8 cellular contexts compared by ENCODE assay signal in genomic region chr18:48947102-48947501, GRCh38. TPM values are rescaled to one million over a fixed set of nuclear protein-coding genes. Genes with fewer than 3 reads are reported as not detected.
DNase-seq lines count a peak whose midpoint lies in the region; ATAC-seq, FAIRE-seq and TF ChIP-seq lines count a peak whose summit lies in the region.

No MANE protein-coding gene starts in this region.

- POLR2A ChIA-PET in naive thymus-derived CD4-positive, alpha-beta T cell (lab: Charles Lee) = interaction anchor here (0.7 to 3.7 kb wide), 5 partner anchors 9 to 113 kb away, joined by 3 to 10 read pairs (median 3); no protein-coding TSS in a partner anchor

- intact Hi-C loops in naive thymus-derived CD4-positive, alpha-beta T cell (cut with micrococcal nuclease) = loop anchor here (5.0 to 10.0 kb wide), 4 partner anchors 278 to 1338 kb away; partner anchors contain the start of genes ACAA2 (in 1 of the 2), C18orf32 (in 1 of the 2), CXXC1 (in 1 of the 2) and MBD1 (in 1 of the 2)

- H3K27me3 Mint-ChIP-seq in naive thymus-derived CD4-positive, alpha-beta T cell = peaks cover 0 to under 1% (median 0%) of the 10 kb centered on the region in 5 donors

- CTCF ChIA-PET in naive thymus-derived CD4-positive, alpha-beta T cell (lab: Charles Lee) = interaction anchor here (0.6 kb wide), 1 partner anchor 166 kb away, joined by 3 read pairs; no protein-coding TSS in a partner anchor

- TF ChIP-seq CTCF in AG10803 (conservative IDR thresholded peaks at IDR 0.05; ENCODE audit: low read length) = no peak

- H3K4me1 Mint-ChIP-seq in naive thymus-derived CD4-positive, alpha-beta T cell = peaks cover 49 to 73% (median 62%) of the 10 kb centered on the region in 7 donors

- no peaks in the 10 kb centered on the region for H3K9me3 ChIP-seq in HUES64 (ENCODE audit: insufficient read depth, low read depth, low read length)
- no peaks in the 10 kb centered on the region for H3K9me3 ChIP-seq in naive thymus-derived CD4-positive, alpha-beta T cell (ENCODE audit: control insufficient read depth in 2 of 3, low read length in 3 of 3)

- H3K27ac Mint-ChIP-seq in naive thymus-derived CD4-positive, alpha-beta T cell = peak overlapping the region in 5 of 9 donors; percentile 45 to 84 (median 81)

- peaks cover 12% of the 10 kb centered on the region; the same call in 1 of the 2 replicates for H3K27me3 ChIP-seq in HUES64 (ENCODE audit: insufficient read depth, low read length)
- H3K27me3 ChIP-seq in naive thymus-derived CD4-positive, alpha-beta T cell (ENCODE audit: control insufficient read depth in 2 of 2, insufficient read depth in 2 of 2, low read length in 2 of 2) = no peaks in the 10 kb centered on the region

- FAIRE-seq in GM19239 (lab: Jason Lieb, UNC) = no peak

- no peak overlapping the region for H3K27ac ChIP-seq in HUES64 (ENCODE audit: low read depth, low read length)
- H3K27ac ChIP-seq in cingulate gyrus (ENCODE audit: low read depth, low read length) = peak overlapping the region; percentile 67
- no peak overlapping the region for H3K27ac ChIP-seq in naive thymus-derived CD4-positive, alpha-beta T cell (ENCODE audit: low read depth, low read length)

- no peak for DNase-seq in AG10803 (ENCODE audit: low read depth)
- no peak for DNase-seq in naive thymus-derived CD4-positive, alpha-beta T cell
- no peak for DNase-seq in SIG-M5 (lab: John Stamatoyannopoulos, UW)
- no peak for DNase-seq in SHP77 treated with DMSO at 0.1 percent for 48 hours (lab: John Stamatoyannopoulos, UW)
- no peak for DNase-seq in GM19239 (ENCODE audit: insufficient read length, low spot score)

- peak overlapping the region; percentile 84 to 100 (median 98) for H3K4me3 Mint-ChIP-seq in naive thymus-derived CD4-positive, alpha-beta T cell

- peaks cover 52% of the 10 kb centered on the region for H3K4me1 ChIP-seq in HUES64 (ENCODE audit: insufficient read depth, low read length)
- H3K4me1 ChIP-seq in naive thymus-derived CD4-positive, alpha-beta T cell (ENCODE audit: control insufficient read depth in 2 of 2, insufficient read depth in 2 of 2, low read length in 2 of 2) = peaks cover 60 to 61% of the 10 kb centered on the region in 2 donors

- H3K36me3 Mint-ChIP-seq in naive thymus-derived CD4-positive, alpha-beta T cell = peaks cover 0 to 61% (median 5%) of the 10 kb centered on the region in 5 donors

- peak overlapping the region; percentile 76 for H3K4me3 ChIP-seq in AG10803 (ENCODE audit: low read length)
- H3K4me3 ChIP-seq in HUES64 (ENCODE audit: low read length) = peak overlapping the region; percentile 73
- H3K4me3 ChIP-seq in naive thymus-derived CD4-positive, alpha-beta T cell (ENCODE audit: low read length) = no peak overlapping the region

- H3K9me3 Mint-ChIP-seq in naive thymus-derived CD4-positive, alpha-beta T cell = peaks cover 0 to 4% (median 0%) of the 10 kb centered on the region in 11 donors

- ATAC-seq in naive thymus-derived CD4-positive, alpha-beta T cell = no peak
- ATAC-seq in HG02610 (IDR thresholded peaks at IDR 0.05; ENCODE audit: unreplicated experiment) = no peak

- WGBS in HUES64 = 73% methylated on average over 10 of the region's 10 CpGs

- no peak overlapping the region for H3K9ac ChIP-seq in HUES64 (ENCODE audit: low read depth, low read length)

- peaks cover 38% of the 10 kb centered on the region for H3K36me3 ChIP-seq in HUES64 (ENCODE audit: insufficient read depth, low read length)
- H3K36me3 ChIP-seq in naive thymus-derived CD4-positive, alpha-beta T cell (ENCODE audit: control insufficient read depth in 2 of 3, insufficient read depth in 3 of 3, low read length in 3 of 3) = no peaks in the 10 kb centered on the region

RNA-seq across cellular contexts. Expression of gene SMAD7, which starts 3.7 kb away (rescaled TPM):
- polyA plus RNA-seq in HUES64 (2013, experiment 1 of 2) = 9.8 TPM
- polyA plus RNA-seq in HUES64 (2013, experiment 2 of 2) = 10.7 TPM
- 10 to 100 TPM; 21.2 to 79.4 (median 30.1) TPM for total RNA-seq in naive thymus-derived CD4-positive, alpha-beta T cell
- polyA plus RNA-seq in naive thymus-derived CD4-positive, alpha-beta T cell = 1 to 10 TPM; 5.3 to 6.5 TPM
